Comparison of ENCODE assay signal across 21 cellular contexts in genomic region chr17:36827056-36827455, GRCh38.
"Had no signal": no experiment of that assay in that cellular context is flagged by ENCODE, and none has a peak within 500 bp of the region (broad histone marks: within the 10 kb centered on the region; RNA-seq: fewer than 3 reads in every experiment).

No MANE protein-coding gene starts in this region.

- DNase-seq: erythroblast; foreskin melanocyte; heart left ventricle; hippocampal formation; left cardiac atrium; left ventricle myocardium superior; mesenchymal stem cell; naive B cell; psoas muscle; retina; stimulated activated CD4-positive, alpha-beta T cell treated with anti-CD3 and anti-CD28 coated beads, Interleukin-12 subunit alpha, Interleukin-12 subunit beta, amount 100 ng/mL, for 4 hours; stimulated activated naive CD4-positive, alpha-beta T cell; stomach; substantia nigra; transverse colon had no signal

- H3K4me3 Mint-ChIP-seq: dendritic cell treated with granulocyte-macrophage colony-stimulating factor and Interleukin-4, amounts not matched to agents 40 ng/mL and 50 ng/mL, for 4 days had no signal

- H3K27ac Mint-ChIP-seq: dendritic cell treated with granulocyte-macrophage colony-stimulating factor and Interleukin-4, amounts not matched to agents 40 ng/mL and 50 ng/mL, for 4 days had no signal

- H3K9me3 ChIP-seq: heart left ventricle, neutrophil, psoas muscle, stomach, thoracic aorta, transverse colon had no signal

- H3K9me3 Mint-ChIP-seq: dendritic cell treated with granulocyte-macrophage colony-stimulating factor and Interleukin-4, amounts not matched to agents 40 ng/mL and 50 ng/mL, for 4 days; naive B cell had no signal

- H3K4me1 Mint-ChIP-seq: naive B cell had no signal

- H3K36me3 Mint-ChIP-seq: naive B cell had no signal

- ATAC-seq: heart left ventricle, left cardiac atrium, left ventricle myocardium superior, psoas muscle, sciatic nerve had no signal

- H3K4me3 ChIP-seq: heart left ventricle, lung, psoas muscle, skin epidermis, stomach, thoracic aorta, transverse colon had no signal

- H3K4me1 ChIP-seq: heart left ventricle, psoas muscle, stomach, transverse colon had no signal

- H3K27ac ChIP-seq: heart left ventricle, neutrophil, psoas muscle, skin epidermis, stomach, thoracic aorta, transverse colon had no signal

- H3K36me3 ChIP-seq: heart left ventricle, neutrophil, stomach, thoracic aorta, transverse colon had no signal
